ENCODE assay signal across 11 cellular contexts in genomic region chr14:103126873-103127304, GRCh38. TPM values are rescaled to one million over a fixed set of nuclear protein-coding genes. Genes with fewer than 3 reads are reported as not detected.
DNase-seq lines count a peak whose midpoint lies in the region; ATAC-seq and TF ChIP-seq lines count a peak whose summit lies in the region.
"Had no signal": no experiment of that assay in that cellular context is flagged by ENCODE, and none has a peak within 500 bp of the region (broad histone marks: within the 10 kb centered on the region; RNA-seq: fewer than 3 reads in every experiment).

No MANE protein-coding gene starts in this region.

- no peak overlapping the region for H3K27ac Mint-ChIP-seq in progenitor cell of endocrine pancreas
- H3K27ac Mint-ChIP-seq: activated B cell treated with CpG ODN at 0.5 μM for 24 hours had no signal

- H3K9me3 ChIP-seq in RWPE2 (ENCODE audit: severe bottlenecking) (no peaks in the 10 kb centered on the region), right atrium auricular region (no peaks in the 10 kb centered on the region)

- ATAC-seq in RWPE2 (ENCODE audit: low read depth) (peak; percentile 19), GM21390 (IDR thresholded peaks at IDR 0.05; ENCODE audit: unreplicated experiment) (no peak), HG03571 (IDR thresholded peaks at IDR 0.05; ENCODE audit: unreplicated experiment) (no peak)
- ATAC-seq: HCT116 had no signal

- no peaks in the 10 kb centered on the region for H3K9me3 Mint-ChIP-seq in progenitor cell of endocrine pancreas (ENCODE audit: low read depth)
- H3K9me3 Mint-ChIP-seq: activated B cell treated with CpG ODN at 0.5 μM for 24 hours had no signal

- peak overlapping the region; percentile 22 for H3K4me3 ChIP-seq in RWPE2 (ENCODE audit: severe bottlenecking)
- peak overlapping the region; percentile 10 to 35 for H3K4me3 ChIP-seq in right atrium auricular region

- H3K27me3 ChIP-seq in RWPE2 (ENCODE audit: insufficient read depth, poor library complexity, severe bottlenecking) (no peaks in the 10 kb centered on the region), right atrium auricular region (no peaks in the 10 kb centered on the region)

- H3K4me1 ChIP-seq in RWPE2 (ENCODE audit: insufficient read depth, poor library complexity, severe bottlenecking) (peaks cover 58% of the 10 kb centered on the region), right atrium auricular region (peaks cover 0 to 87% of the 10 kb centered on the region in 2 donors)

- peaks cover 37% of the 10 kb centered on the region for H3K27me3 Mint-ChIP-seq in progenitor cell of endocrine pancreas

- TF ChIP-seq CTCF in RWPE2 (IDR thresholded peaks at IDR 0.05; ENCODE audit: poor library complexity, severe bottlenecking) (peak; percentile 82), right atrium auricular region (IDR thresholded peaks at IDR 0.05) (peak in 1 of 2 donors; percentile 18), progenitor cell of endocrine pancreas (IDR thresholded peaks at IDR 0.05; ENCODE audit: unreplicated experiment) (peak; percentile 54)

- H3K36me3 Mint-ChIP-seq in progenitor cell of endocrine pancreas (ENCODE audit: insufficient read depth), result no peaks in the 10 kb centered on the region

- peaks cover 4% of the 10 kb centered on the region for H3K4me1 Mint-ChIP-seq in progenitor cell of endocrine pancreas (ENCODE audit: low read depth)

- DNase-seq in DMS114 treated with DMSO at 0.1 percent for 48 hours (lab: John Stamatoyannopoulos, UW; ENCODE audit: unreplicated experiment) (peak; percentile 9), RWPE2 (ENCODE audit: low spot score) (no peak), right atrium auricular region (ENCODE audit: low spot score) (no peak), progenitor cell of endocrine pancreas (ENCODE audit: low spot score, unreplicated experiment) (peak; percentile 70), NCI-H446 (lab: John Stamatoyannopoulos, UW) (no peak), putamen (ENCODE audit: low spot score) (no peak)
- DNase-seq: activated B cell treated with CpG ODN at 0.5 μM for 24 hours had no signal

- H3K4me3 Mint-ChIP-seq in progenitor cell of endocrine pancreas (ENCODE audit: low read depth), result no peak overlapping the region
- H3K4me3 Mint-ChIP-seq: activated B cell treated with CpG ODN at 0.5 μM for 24 hours had no signal

- H3K27ac ChIP-seq in RWPE2 (ENCODE audit: poor library complexity, severe bottlenecking), result peak overlapping the region; percentile 94
- no peak overlapping the region for H3K27ac ChIP-seq in right atrium auricular region

- no peaks in the 10 kb centered on the region for H3K36me3 ChIP-seq in RWPE2 (ENCODE audit: low read depth)
- H3K36me3 ChIP-seq in right atrium auricular region, result peaks cover 7% of the 10 kb centered on the region

RNA-seq across cellular contexts. Expression of gene TNFAIP2, which starts 3.6 kb away (rescaled TPM):
- 10 to 100 TPM; 24.5 to 32.2 TPM for total RNA-seq in right atrium auricular region
- 17.8 and 19.6 TPM in 2 replicates for total RNA-seq in progenitor cell of endocrine pancreas

RNA-seq across cellular contexts. Expression of gene EXOC3L4, which starts 32.4 kb away (rescaled TPM):
- under 1 TPM in 1 of 2 donors, not detected in 1; 0.37 TPM for total RNA-seq in right atrium auricular region
- total RNA-seq in progenitor cell of endocrine pancreas, result 28.4 and 30.8 TPM in 2 replicates
- total RNA-seq: activated B cell treated with CpG ODN at 0.5 μM for 24 hours had no signal

RNA-seq across cellular contexts. Expression of gene LBHD2, which starts 42.9 kb away (rescaled TPM):
- total RNA-seq in right atrium auricular region (not detected), progenitor cell of endocrine pancreas (not detected in 2 replicates)
- total RNA-seq: activated B cell treated with CpG ODN at 0.5 μM for 24 hours, renal cortical epithelial cell had no signal

Comparison
In these comparisons a context has a peak if more than half of its experiments do, and no peak if none do; other contexts are left out.
1. DNase-seq: peak in DMS114 treated with DMSO at 0.1 percent for 48 hours (single experiment) and progenitor cell of endocrine pancreas (single experiment); none in RWPE2 (single experiment), right atrium auricular region (single experiment), NCI-H446 (0 of 2) and putamen (single experiment).
2. RNA of gene EXOC3L4, which starts 32.4 kb away (total RNA-seq): 28.4 to 30.8 TPM in progenitor cell of endocrine pancreas; 0.37 TPM in right atrium auricular region; every median in the first group is over 10 times any median in the second.